Comparison of ENCODE assay signal across 9 cellular contexts in the genomic region with DNA sequence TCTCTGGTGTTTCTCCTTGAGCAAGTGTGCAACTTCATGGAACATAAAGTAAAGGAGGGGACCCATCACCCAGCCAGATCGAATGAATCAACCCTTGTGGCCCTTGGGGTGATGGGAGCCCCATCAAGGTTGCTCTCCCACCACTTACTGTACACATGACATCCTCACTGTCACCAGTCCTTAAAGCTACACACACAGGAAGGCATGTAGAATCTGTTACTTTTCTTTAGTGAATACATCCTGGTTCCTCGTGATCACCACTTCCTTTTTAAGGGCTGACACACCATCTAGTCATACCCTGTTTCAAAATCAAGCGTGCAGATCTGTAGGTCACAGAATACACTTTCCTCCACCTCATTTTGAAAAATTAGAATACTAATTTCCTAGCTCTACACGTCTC. TPM values are rescaled to one million over a fixed set of nuclear protein-coding genes. Genes with fewer than 3 reads are reported as not detected.
DNase-seq lines count a peak whose midpoint lies in the region; ATAC-seq and TF ChIP-seq lines count a peak whose summit lies in the region.
"Had no signal": no experiment of that assay in that cellular context is flagged by ENCODE, and none has a peak within 500 bp of the region (broad histone marks: within the 10 kb centered on the region; RNA-seq: fewer than 3 reads in every experiment).

No MANE protein-coding gene starts in this region.

- H3K27ac ChIP-seq in HL-60 (replicated peaks) (peak overlapping the region; percentile 71), left lung (peak overlapping the region in 1 of 2 donors; percentile 45)

- ATAC-seq in left lung = peak; percentile 72
- no peak for ATAC-seq in HG02938 (IDR thresholded peaks at IDR 0.05; ENCODE audit: unreplicated experiment)
- ATAC-seq in HG03159 (IDR thresholded peaks at IDR 0.05; ENCODE audit: unreplicated experiment) = no peak
- no peak for ATAC-seq in GM21381 (IDR thresholded peaks at IDR 0.05; ENCODE audit: unreplicated experiment)

- intact Hi-C loops in left lung (cut with DNase I) = no loop called here

- H3K4me3 ChIP-seq in AG10803 (ENCODE audit: low read length) = no peak overlapping the region
- no peak overlapping the region for H3K4me3 ChIP-seq in HL-60 (replicated peaks; ENCODE audit: insufficient read depth, low read length)
- H3K4me3 ChIP-seq in left lung = no peak overlapping the region
- H3K4me3 ChIP-seq: transverse colon had no signal

- TF ChIP-seq CTCF in AG10803 (conservative IDR thresholded peaks at IDR 0.05; ENCODE audit: low read length) = no peak
- TF ChIP-seq CTCF in HL-60 (IDR thresholded peaks at IDR 0.05; ENCODE audit: insufficient read depth, low read length) = no peak
- TF ChIP-seq CTCF in left lung (IDR thresholded peaks at IDR 0.05) = no peak

- H3K9me3 ChIP-seq in left lung = no peaks in the 10 kb centered on the region
- H3K9me3 ChIP-seq: transverse colon had no signal

- H3K27me3 ChIP-seq in HL-60 (ENCODE audit: insufficient read depth, poor library complexity, severe bottlenecking) (no peaks in the 10 kb centered on the region), left lung (no peaks in the 10 kb centered on the region)
- H3K27me3 ChIP-seq: transverse colon had no signal

- DNase-seq in AG10803 (ENCODE audit: low read depth) (peak; percentile 64), HL-60 (ENCODE audit: low read depth in 1 of 2, low spot score in 1 of 2) (peak; percentile 72 to 77), left lung (no peak), COLO668 (lab: John Stamatoyannopoulos, UW; ENCODE audit: unreplicated experiment) (no peak)
- DNase-seq in activated T-cell treated with anti-CD3 and anti-CD28 coated beads, Interleukin-2, amount 50 U/mL, for 48 hours = peak; percentile 50 to 51
- DNase-seq: transverse colon had no signal

- H3K4me1 ChIP-seq in left lung = peaks cover 3 to 14% of the 10 kb centered on the region in 2 donors

- H3K36me3 ChIP-seq in left lung = no peaks in the 10 kb centered on the region
- H3K36me3 ChIP-seq: transverse colon had no signal

RNA-seq across cellular contexts. Expression of a gene that starts 22.6 kb away (rescaled TPM):
- total RNA-seq in left lung = 10 to 100 TPM; 23.1 to 29.2 TPM

Comparison
In these comparisons a context has a peak if more than half of its experiments do, and no peak if none do; other contexts are left out.
1. DNase-seq: peak in AG10803 (single experiment), HL-60 (2 of 2) and activated T-cell treated with anti-CD3 and anti-CD28 coated beads, Interleukin-2, amount 50 U/mL, for 48 hours (2 of 2); none in left lung (0 of 2) and COLO668 (single experiment).